In genomic region chr6:131640100-131640499, GRCh38 we compare ENCODE assay signal across 18 cellular contexts. TPM values are rescaled to one million over a fixed set of nuclear protein-coding genes. Genes with fewer than 3 reads are reported as not detected.
DNase-seq lines count a peak whose midpoint lies in the region; ATAC-seq and TF ChIP-seq lines count a peak whose summit lies in the region.
"Had no signal": no experiment of that assay in that cellular context is flagged by ENCODE, and none has a peak within 500 bp of the region (broad histone marks: within the 10 kb centered on the region; RNA-seq: fewer than 3 reads in every experiment).

No MANE protein-coding gene starts in this region.

- no peak overlapping the region for H2AFZ ChIP-seq in neural progenitor cell (replicated peaks)

- no peaks in the 10 kb centered on the region for H3K36me3 Mint-ChIP-seq in CD4-positive, CD25-positive, alpha-beta regulatory T cell
- no peaks in the 10 kb centered on the region for H3K36me3 Mint-ChIP-seq in neural progenitor cell

- H3K4me3 ChIP-seq in CD4-positive, CD25-positive, alpha-beta regulatory T cell (ENCODE audit: low read depth, low read length): no peak overlapping the region
- H3K4me3 ChIP-seq in neural progenitor cell: no peak overlapping the region
- H3K4me3 ChIP-seq: HAP-1, uterus had no signal

- no peaks in the 10 kb centered on the region for H3F3A ChIP-seq in neural progenitor cell (ENCODE audit: low read depth)

- peaks cover 2% of the 10 kb centered on the region for H3K27me3 ChIP-seq in CD4-positive, CD25-positive, alpha-beta regulatory T cell (ENCODE audit: control insufficient read depth, insufficient read depth, low read length)
- no peaks in the 10 kb centered on the region for H3K27me3 ChIP-seq in neural progenitor cell
- H3K27me3 ChIP-seq: uterus had no signal

- H3K79me2 ChIP-seq in neural progenitor cell (ENCODE audit: low read depth): no peaks in the 10 kb centered on the region

- H3K9me3 Mint-ChIP-seq in CD4-positive, CD25-positive, alpha-beta regulatory T cell: no peaks in the 10 kb centered on the region
- H3K9me3 Mint-ChIP-seq in neural progenitor cell: no peaks in the 10 kb centered on the region
- H3K9me3 Mint-ChIP-seq: nephron progenitor cell had no signal

- DNase-seq in CD4-positive, CD25-positive, alpha-beta regulatory T cell: peak in 2 of 3 donors; percentile 13 to 55
- DNase-seq in OCI-M1 (lab: John Stamatoyannopoulos, UW) (peak; percentile 68), amniotic stem cell (lab: John Stamatoyannopoulos, UW) (no peak), neural progenitor cell (ENCODE audit: low spot score) (no peak), occipital lobe (lab: John Stamatoyannopoulos, UW) (no peak), NCI-H1105 (lab: John Stamatoyannopoulos, UW) (no peak)
- DNase-seq: dermis blood vessel endothelial cell, NCI-H1105 treated with DMSO at 0.1 percent for 48 hours, NCI-H526, nephron progenitor cell, SK-N-SH, uterus had no signal

- no peak overlapping the region for H3K4me2 ChIP-seq in neural progenitor cell
- H3K4me2 ChIP-seq: SK-N-SH had no signal

- no peak overlapping the region for H3K27ac Mint-ChIP-seq in CD4-positive, CD25-positive, alpha-beta regulatory T cell
- H3K27ac Mint-ChIP-seq in neural progenitor cell: no peak overlapping the region
- H3K27ac Mint-ChIP-seq: nephron progenitor cell had no signal

- peak in 1 of 2 donors; percentile 34 for ATAC-seq in CD4-positive, CD25-positive, alpha-beta regulatory T cell (ENCODE audit: low read depth in 2 of 2)
- ATAC-seq in GM18868 (IDR thresholded peaks at IDR 0.05; ENCODE audit: unreplicated experiment): peak; percentile 51
- peak; percentile 63 for ATAC-seq in HG02852 (IDR thresholded peaks at IDR 0.05; ENCODE audit: unreplicated experiment)

- H3K9ac ChIP-seq in neural progenitor cell: no peak overlapping the region
- H3K9ac ChIP-seq: SK-N-SH had no signal

- no peaks in the 10 kb centered on the region for H3K9me3 ChIP-seq in CD4-positive, CD25-positive, alpha-beta regulatory T cell (ENCODE audit: control insufficient read depth in 2 of 2, low read length in 2 of 2)
- H3K9me3 ChIP-seq in neural progenitor cell (ENCODE audit: low read depth): no peaks in the 10 kb centered on the region
- H3K9me3 ChIP-seq: HAP-1, SK-N-SH, uterus had no signal

- no peaks in the 10 kb centered on the region for H3K4me1 ChIP-seq in CD4-positive, CD25-positive, alpha-beta regulatory T cell (ENCODE audit: control insufficient read depth, insufficient read depth, low read length, poor library complexity, severe bottlenecking)
- no peaks in the 10 kb centered on the region for H3K4me1 ChIP-seq in neural progenitor cell
- H3K4me1 ChIP-seq: HAP-1, uterus had no signal

- no peaks in the 10 kb centered on the region for H3K36me3 ChIP-seq in CD4-positive, CD25-positive, alpha-beta regulatory T cell (ENCODE audit: control insufficient read depth, insufficient read depth, low read length)
- no peaks in the 10 kb centered on the region for H3K36me3 ChIP-seq in neural progenitor cell
- H3K36me3 ChIP-seq: HAP-1, uterus had no signal

- H4K20me1 ChIP-seq in neural progenitor cell (ENCODE audit: low read depth): no peaks in the 10 kb centered on the region

- no peak overlapping the region for H3K27ac ChIP-seq in CD4-positive, CD25-positive, alpha-beta regulatory T cell (ENCODE audit: insufficient read depth, low read length, poor library complexity, severe bottlenecking)
- H3K27ac ChIP-seq in neural progenitor cell: no peak overlapping the region
- H3K27ac ChIP-seq: uterus had no signal

- no peak for TF ChIP-seq CTCF in neural progenitor cell (IDR thresholded peaks at IDR 0.05)

- H3K4me3 Mint-ChIP-seq in CD4-positive, CD25-positive, alpha-beta regulatory T cell: no peak overlapping the region
- no peak overlapping the region for H3K4me3 Mint-ChIP-seq in neural progenitor cell
- H3K4me3 Mint-ChIP-seq: nephron progenitor cell had no signal

- H3K27me3 Mint-ChIP-seq in CD4-positive, CD25-positive, alpha-beta regulatory T cell: peaks cover 13% of the 10 kb centered on the region
- H3K27me3 Mint-ChIP-seq in neural progenitor cell (ENCODE audit: insufficient read depth, low read depth): no peaks in the 10 kb centered on the region

- no peaks in the 10 kb centered on the region for H3K4me1 Mint-ChIP-seq in CD4-positive, CD25-positive, alpha-beta regulatory T cell
- H3K4me1 Mint-ChIP-seq in neural progenitor cell: no peaks in the 10 kb centered on the region

RNA-seq across cellular contexts. Expression of gene ENPP3, which starts 3.0 kb away (rescaled TPM):
- 0.32 TPM for total RNA-seq in CD4-positive, CD25-positive, alpha-beta regulatory T cell
- under 1 TPM in 2 of 4 donors, not detected in 2; 0.09 to 0.60 TPM for polyA plus RNA-seq in CD4-positive, CD25-positive, alpha-beta regulatory T cell
- total RNA-seq in neural progenitor cell (ENCODE audit: low replicate concordance): 0.09 and 0.50 TPM in 2 replicates
- total RNA-seq in occipital lobe: 0.47 TPM
- total RNA-seq: fibroblast of villous mesenchyme, HT-29 had no signal
- polyA plus RNA-seq: keratinocyte, SK-N-SH had no signal

RNA-seq across cellular contexts. Expression of gene MED23, which starts 12.1 kb away (rescaled TPM):
- total RNA-seq in CD4-positive, CD25-positive, alpha-beta regulatory T cell: 60.6 TPM
- polyA plus RNA-seq in CD4-positive, CD25-positive, alpha-beta regulatory T cell: 10 to 100 TPM in 3 of 4 donors, 1 to 10 TPM in 1; 9.9 to 18.3 (median 13.4) TPM
- total RNA-seq in neural progenitor cell (ENCODE audit: low replicate concordance) (28.2 and 37.3 TPM in 2 replicates), occipital lobe (71.3 TPM)

Comparison
In these comparisons a context has a peak if more than half of its experiments do, and no peak if none do; other contexts are left out.
1. DNase-seq: peak in CD4-positive, CD25-positive, alpha-beta regulatory T cell (2 of 3) and OCI-M1 (single experiment); none in amniotic stem cell (single experiment), neural progenitor cell (single experiment), occipital lobe (single experiment) and NCI-H1105 (single experiment).